In the genomic region with DNA sequence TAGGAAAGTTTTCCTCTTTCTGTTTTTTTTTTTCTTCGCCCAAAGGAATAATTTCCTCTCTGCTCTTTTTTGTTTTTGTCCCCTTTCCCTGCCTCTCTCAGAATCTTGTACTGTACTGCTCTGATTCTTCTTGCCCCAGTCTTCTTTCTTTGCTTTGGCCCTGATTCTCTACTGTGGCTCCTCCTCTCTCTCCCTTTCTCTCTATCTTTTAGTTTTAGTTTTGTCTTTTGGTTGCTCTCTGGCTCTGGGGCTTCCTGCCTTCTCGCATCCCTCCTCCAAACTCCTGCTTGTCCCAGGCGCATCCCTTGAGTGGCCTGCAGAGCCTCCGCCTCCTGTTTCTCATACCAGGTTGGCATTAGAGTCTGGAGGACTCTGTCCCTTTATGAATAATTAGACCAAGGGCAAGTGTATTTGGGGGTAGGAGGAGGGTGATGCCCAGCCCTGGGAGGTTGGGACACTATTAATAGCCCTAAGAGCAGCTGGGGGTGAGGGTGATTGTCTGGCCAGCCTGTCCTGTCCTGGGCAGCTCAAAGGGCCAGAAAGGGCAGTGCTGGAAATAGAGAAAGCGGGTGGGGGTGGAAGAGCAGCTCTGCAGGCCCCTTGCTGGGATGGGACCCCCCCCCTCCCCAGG, we compare ENCODE assay signal across 16 cellular contexts. TPM values are rescaled to one million over a fixed set of nuclear protein-coding genes. Genes with fewer than 3 reads are reported as not detected.
DNase-seq lines count a peak whose midpoint lies in the region; ATAC-seq and TF ChIP-seq lines count a peak whose summit lies in the region.
"Had no signal": no experiment of that assay in that cellular context is flagged by ENCODE, and none has a peak within 500 bp of the region (broad histone marks: within the 10 kb centered on the region; RNA-seq: fewer than 3 reads in every experiment).

No MANE protein-coding gene starts in this region.

- H3K4me3 ChIP-seq in uterus (no peak overlapping the region), MG63 (no peak overlapping the region)
- H3K4me3 ChIP-seq: cardiac muscle cell, K562, right lobe of liver had no signal

- H3K4me3 Mint-ChIP-seq in T-helper 17 cell: peak overlapping the region; percentile 68
- H3K4me3 Mint-ChIP-seq in activated T-cell treated with anti-CD3 and anti-CD28 coated beads, Interleukin-2, amount 50 U/mL, for 4 hours: no peak overlapping the region
- H3K4me3 Mint-ChIP-seq in activated T-cell treated with anti-CD3 and anti-CD28 coated beads, Interleukin-2, amount 50 U/mL, for 72 hours: no peak overlapping the region
- H3K4me3 Mint-ChIP-seq: natural killer cell treated with Interleukin-12 subunit alpha and Interleukin-12 subunit beta and Interleukin-15 and Interleukin-18, amount 100 ng/mL, for 72 hours had no signal

- TF ChIP-seq POLR2A in uterus (IDR thresholded peaks at IDR 0.05): no peak

- peaks cover 32 to 45% of the 10 kb centered on the region in 2 donors for H3K4me1 ChIP-seq in uterus

- peak overlapping the region; percentile 98 to 100 for H3K27ac ChIP-seq in uterus
- H3K27ac ChIP-seq: cardiac muscle cell, right lobe of liver had no signal

- no peak for ATAC-seq in T-helper 17 cell
- peak; percentile 73 for ATAC-seq in Right ventricle myocardium superior (ENCODE audit: poor library complexity)
- ATAC-seq in activated T-cell treated with anti-CD3 and anti-CD28 coated beads, Interleukin-2, amount 50 U/mL, for 4 hours: no peak
- ATAC-seq in activated T-cell treated with anti-CD3 and anti-CD28 coated beads, Interleukin-2, amount 50 U/mL, for 72 hours (replicated peaks in 1 of 2): no peak
- ATAC-seq: K562; natural killer cell treated with Interleukin-12 subunit alpha and Interleukin-12 subunit beta and Interleukin-15 and Interleukin-18, amount 100 ng/mL, for 72 hours; right lobe of liver; stimulated activated naive CD8-positive, alpha-beta T cell treated with anti-CD3 and anti-CD28 coated beads, Interleukin-15, Interleukin-2, amounts not matched to agents 100 U/mL and 50 U/mL, for 24 hours had no signal

- H3K36me3 Mint-ChIP-seq in T-helper 17 cell (ENCODE audit: low read depth): no peaks in the 10 kb centered on the region
- no peaks in the 10 kb centered on the region for H3K36me3 Mint-ChIP-seq in activated T-cell treated with anti-CD3 and anti-CD28 coated beads, Interleukin-2, amount 50 U/mL, for 4 hours (ENCODE audit: insufficient read depth)
- no peaks in the 10 kb centered on the region for H3K36me3 Mint-ChIP-seq in activated T-cell treated with anti-CD3 and anti-CD28 coated beads, Interleukin-2, amount 50 U/mL, for 72 hours (ENCODE audit: insufficient read depth in 2 of 2)
- H3K36me3 Mint-ChIP-seq: natural killer cell treated with Interleukin-12 subunit alpha and Interleukin-12 subunit beta and Interleukin-15 and Interleukin-18, amount 100 ng/mL, for 72 hours had no signal

- TF ChIP-seq CTCF in uterus (IDR thresholded peaks at IDR 0.05): no peak

- H3K27me3 ChIP-seq in uterus: no peaks in the 10 kb centered on the region
- no peaks in the 10 kb centered on the region for H3K27me3 ChIP-seq in MG63
- H3K27me3 ChIP-seq: right lobe of liver had no signal

- DNase-seq in T-helper 17 cell (no peak), Right ventricle myocardium superior (peak; percentile 70), pons (ENCODE audit: low spot score) (peak; percentile 55), uterus (no peak), MG63 (no peak)
- DNase-seq in activated T-cell treated with anti-CD3 and anti-CD28 coated beads, Interleukin-2, amount 50 U/mL, for 4 hours: no peak
- DNase-seq in activated T-cell treated with anti-CD3 and anti-CD28 coated beads, Interleukin-2, amount 50 U/mL, for 72 hours: no peak
- DNase-seq: DMS79 treated with DMSO at 0.1 percent for 48 hours; HCEC 1CT; NCI-H1417; NCI-H345; right lobe of liver; stimulated activated naive CD8-positive, alpha-beta T cell treated with anti-CD3 and anti-CD28 coated beads, Interleukin-15, Interleukin-2, amounts not matched to agents 100 U/mL and 50 U/mL, for 24 hours had no signal

- peaks cover 31% of the 10 kb centered on the region for H3K27me3 Mint-ChIP-seq in T-helper 17 cell
- H3K27me3 Mint-ChIP-seq in activated T-cell treated with anti-CD3 and anti-CD28 coated beads, Interleukin-2, amount 50 U/mL, for 4 hours (ENCODE audit: low read depth): peaks cover 7% of the 10 kb centered on the region
- H3K27me3 Mint-ChIP-seq in activated T-cell treated with anti-CD3 and anti-CD28 coated beads, Interleukin-2, amount 50 U/mL, for 72 hours (ENCODE audit: low read depth): peaks cover 20% of the 10 kb centered on the region

- H3K9me3 ChIP-seq in T-helper 17 cell (ENCODE audit: control insufficient read depth, low read length, poor library complexity, severe bottlenecking) (no peaks in the 10 kb centered on the region), uterus (no peaks in the 10 kb centered on the region), MG63 (no peaks in the 10 kb centered on the region)
- H3K9me3 ChIP-seq: right lobe of liver had no signal

- H3K36me3 ChIP-seq in uterus (no peaks in the 10 kb centered on the region), MG63 (peaks cover 76% of the 10 kb centered on the region)
- H3K36me3 ChIP-seq: cardiac muscle cell, right lobe of liver had no signal

- H3K27ac Mint-ChIP-seq in T-helper 17 cell: no peak overlapping the region
- no peak overlapping the region for H3K27ac Mint-ChIP-seq in activated T-cell treated with anti-CD3 and anti-CD28 coated beads, Interleukin-2, amount 50 U/mL, for 72 hours
- H3K27ac Mint-ChIP-seq: natural killer cell treated with Interleukin-12 subunit alpha and Interleukin-12 subunit beta and Interleukin-15 and Interleukin-18, amount 100 ng/mL, for 72 hours had no signal

- no peaks in the 10 kb centered on the region for H3K9me3 Mint-ChIP-seq in activated T-cell treated with anti-CD3 and anti-CD28 coated beads, Interleukin-2, amount 50 U/mL, for 4 hours
- no peaks in the 10 kb centered on the region for H3K9me3 Mint-ChIP-seq in activated T-cell treated with anti-CD3 and anti-CD28 coated beads, Interleukin-2, amount 50 U/mL, for 72 hours
- H3K9me3 Mint-ChIP-seq: natural killer cell treated with Interleukin-12 subunit alpha and Interleukin-12 subunit beta and Interleukin-15 and Interleukin-18, amount 100 ng/mL, for 72 hours had no signal

- intact Hi-C loops in Right ventricle myocardium superior (cut with DNase I): no loop called here
- intact Hi-C loops in uterus (cut with DNase I; ENCODE audit: low total_unique reads): loop anchor here (5.0 kb wide), 1 partner anchor 81 kb away; no protein-coding TSS in a partner anchor

- H3K4me1 Mint-ChIP-seq in T-helper 17 cell: peaks cover 6% of the 10 kb centered on the region
- H3K4me1 Mint-ChIP-seq in activated T-cell treated with anti-CD3 and anti-CD28 coated beads, Interleukin-2, amount 50 U/mL, for 4 hours (ENCODE audit: low read depth): peaks cover 3% of the 10 kb centered on the region
- peaks cover 5% of the 10 kb centered on the region for H3K4me1 Mint-ChIP-seq in activated T-cell treated with anti-CD3 and anti-CD28 coated beads, Interleukin-2, amount 50 U/mL, for 72 hours (ENCODE audit: low read depth)

RNA-seq across cellular contexts. Expression of a gene that starts 39.1 kb away (rescaled TPM):
- total RNA-seq in T-helper 17 cell (10 to 100 TPM in 1 of 2 donors, 1 to 10 TPM in 1; 6.9 to 17.9 TPM), Right ventricle myocardium superior (7.2 TPM), uterus (10 to 100 TPM in 3 of 4 donors, 1 to 10 TPM in 1; 2.6 to 15.5 (median 11.1) TPM)
- 1 to 10 TPM; 1.9 to 3.0 (median 2.9) TPM for total RNA-seq in activated T-cell treated with anti-CD3 and anti-CD28 coated beads, Interleukin-2, amount 50 U/mL, for 4 hours
- total RNA-seq in MG63 (2014; rRNA removed; shearing (Covaris generic); ENCODE audit: low replicate concordance): not detected in 2 replicates
- total RNA-seq in activated T-cell treated with anti-CD3 and anti-CD28 coated beads, Interleukin-2, amount 50 U/mL, for 72 hours: 1 to 10 TPM; 4.8 to 6.3 TPM

RNA-seq across cellular contexts. Expression of a gene that starts 53.0 kb away (rescaled TPM):
- total RNA-seq in T-helper 17 cell: 10 to 100 TPM; 60.3 to 72.3 TPM
- total RNA-seq in Right ventricle myocardium superior: 18.4 TPM
- 10 to 100 TPM; 23.2 to 99.4 (median 33.6) TPM for total RNA-seq in uterus
- 100 to 1,000 TPM; 240 to 248 (median 246) TPM for total RNA-seq in activated T-cell treated with anti-CD3 and anti-CD28 coated beads, Interleukin-2, amount 50 U/mL, for 4 hours
- 127 and 172 TPM in 2 replicates for total RNA-seq in MG63 (2014; rRNA removed; shearing (Covaris generic); ENCODE audit: low replicate concordance)
- 10 to 100 TPM; 41.0 to 46.0 TPM for total RNA-seq in activated T-cell treated with anti-CD3 and anti-CD28 coated beads, Interleukin-2, amount 50 U/mL, for 72 hours

RNA-seq across cellular contexts. Expression of a gene that starts 54.5 kb away (rescaled TPM):
- total RNA-seq in T-helper 17 cell (10 to 100 TPM; 23.1 to 26.4 TPM), Right ventricle myocardium superior (44.6 TPM), uterus (10 to 100 TPM; 13.4 to 28.1 (median 15.8) TPM)
- 100 to 1,000 TPM; 127 to 137 (median 134) TPM for total RNA-seq in activated T-cell treated with anti-CD3 and anti-CD28 coated beads, Interleukin-2, amount 50 U/mL, for 4 hours
- total RNA-seq in MG63 (2014; rRNA removed; shearing (Covaris generic); ENCODE audit: low replicate concordance): 44.6 and 96.4 TPM in 2 replicates
- 10 to 100 TPM; 53.6 to 76.0 TPM for total RNA-seq in activated T-cell treated with anti-CD3 and anti-CD28 coated beads, Interleukin-2, amount 50 U/mL, for 72 hours

Comparison
In these comparisons a context has a peak if more than half of its experiments do, and no peak if none do; other contexts are left out.
1. DNase-seq: peak in Right ventricle myocardium superior (single experiment) and pons (single experiment); none in T-helper 17 cell (0 of 3), uterus (0 of 2), activated T-cell treated with anti-CD3 and anti-CD28 coated beads, Interleukin-2, amount 50 U/mL, for 4 hours (single experiment), MG63 (single experiment) and activated T-cell treated with anti-CD3 and anti-CD28 coated beads, Interleukin-2, amount 50 U/mL, for 72 hours (0 of 2).